ENCODE assay signal across 8 cellular contexts in the genomic region with DNA sequence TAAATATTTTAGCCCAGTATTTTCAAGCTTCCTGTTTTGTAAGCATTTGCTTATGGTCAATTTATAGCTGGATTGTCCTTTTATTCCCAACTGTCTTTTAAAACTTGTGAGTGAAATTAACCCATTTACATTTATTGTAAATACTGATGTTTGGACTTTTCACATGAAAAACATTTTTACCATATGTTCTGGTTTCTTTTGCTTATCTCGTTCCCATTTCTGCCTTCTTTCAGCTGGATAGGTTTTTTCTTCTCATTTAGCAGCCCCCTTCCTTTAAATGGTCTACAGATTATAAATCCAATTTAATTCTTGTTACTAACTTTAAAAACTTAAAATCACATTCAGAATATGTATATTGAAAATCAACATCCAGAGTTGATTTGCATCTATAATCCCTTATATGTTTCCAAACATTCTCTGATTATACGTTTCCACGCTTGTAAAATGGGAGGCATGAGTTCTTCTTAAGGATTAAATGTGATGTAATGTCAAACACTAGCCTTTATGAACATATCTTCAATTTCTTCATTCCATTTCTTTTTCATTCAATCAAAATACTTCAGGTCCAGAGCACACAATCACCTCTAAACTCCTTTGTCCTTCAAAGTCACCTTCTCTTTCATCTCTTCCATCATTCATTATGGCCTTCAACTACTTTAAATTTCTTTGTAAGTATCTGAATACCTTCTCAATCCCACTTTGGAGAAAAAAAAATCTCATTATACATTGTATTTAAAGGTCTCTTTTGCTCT. TPM values are rescaled to one million over a fixed set of nuclear protein-coding genes. Genes with fewer than 3 reads are reported as not detected.
DNase-seq lines count a peak whose midpoint lies in the region; ATAC-seq and TF ChIP-seq lines count a peak whose summit lies in the region.

No MANE protein-coding gene starts in this region.

- peaks cover 0 to 8% of the 10 kb centered on the region in 2 donors for H3K27me3 Mint-ChIP-seq in natural killer cell treated with Interleukin-12 subunit alpha and Interleukin-12 subunit beta and Interleukin-15 and Interleukin-18, amount 100 ng/mL, for 72 hours

- peak overlapping the region; percentile 70 for H2AFZ ChIP-seq in Karpas-422 (ENCODE audit: low read length)
- H2AFZ ChIP-seq in mammary epithelial cell (ENCODE audit: low read depth, low read length) = peak overlapping the region; percentile 80

- POLR2A ChIA-PET in AG04450 (lab: Yijun Ruan, JAX) = interaction anchor here (1.1 to 2.2 kb wide), 6 partner anchors 14 to 122 kb away, joined by 3 to 11 read pairs (median 5); no protein-coding TSS in a partner anchor

- H3K27ac ChIP-seq in AG04450 (ENCODE audit: low read depth, low read length) (peak overlapping the region; percentile 100), Karpas-422 (ENCODE audit: low read length) (peak overlapping the region; percentile 90), mammary epithelial cell (ENCODE audit: insufficient read depth, low read depth, low read length) (peak overlapping the region; percentile 98)

- H3K27me3 ChIP-seq in AG04450 (ENCODE audit: control insufficient read depth, insufficient read depth, low read length) (no peaks in the 10 kb centered on the region), Karpas-422 (ENCODE audit: low read length) (no peaks in the 10 kb centered on the region), mammary epithelial cell (ENCODE audit: insufficient read depth, low read length) (no peaks in the 10 kb centered on the region)

- TF ChIP-seq CTCF in AG04450 (IDR thresholded peaks at IDR 0.05; ENCODE audit: low read depth, low read length) = no peak
- TF ChIP-seq CTCF in mammary epithelial cell (conservative IDR thresholded peaks at IDR 0.05 in 1 of 2, IDR thresholded peaks at IDR 0.05 in 1 of 2; ENCODE audit: extremely low read depth in 1 of 2, insufficient read depth in 1 of 2, low read depth in 1 of 2, low read length in 2 of 2) = no peak

- H3K4me3 ChIP-seq in AG04450 (ENCODE audit: low read depth, low read length) (no peak overlapping the region), Karpas-422 (ENCODE audit: low read length) (peak overlapping the region; percentile 15), mammary epithelial cell (replicated peaks in 1 of 3; ENCODE audit: insufficient read depth in 1 of 3, low read depth in 2 of 3, low read length in 3 of 3) (peak overlapping the region in 1 of 3 experiments; percentile 12)

- 82% methylated on average over 3 of the region's 3 CpGs for WGBS in mammary epithelial cell (ENCODE audit: low coverage, missing lambda C conversion rate)

- dilution Hi-C loops in mammary epithelial cell (cut with HindIII; ENCODE audit: low sequenced_read_pairs) = loop anchor here (5.0 kb wide), 1 partner anchor 38 kb away; no protein-coding TSS in a partner anchor

- H3K36me3 ChIP-seq in Karpas-422 (ENCODE audit: insufficient read depth, low read length) (peaks cover 28% of the 10 kb centered on the region), mammary epithelial cell (ENCODE audit: insufficient read depth, low read length) (peaks cover 4% of the 10 kb centered on the region)

- H3K4me1 ChIP-seq in Karpas-422 (ENCODE audit: low read length) (peaks cover 32% of the 10 kb centered on the region), mammary epithelial cell (ENCODE audit: insufficient read depth, low read length) (peaks cover 16% of the 10 kb centered on the region)

- DNase-seq in AG04450 (ENCODE audit: low read depth, low spot score) (no peak), Karpas-422 (peak; percentile 51), mammary epithelial cell (no peak)
- no peak for DNase-seq in natural killer cell treated with Interleukin-12 subunit alpha and Interleukin-12 subunit beta and Interleukin-15 and Interleukin-18, amount 100 ng/mL, for 72 hours (ENCODE audit: low spot score)
- no peak for DNase-seq in effector CD4-positive, alpha-beta T cell
- no peak for DNase-seq in activated CD8-positive, alpha-beta memory T cell treated with anti-CD3 and anti-CD28 coated beads, Interleukin-2, amount 50 U/mL, for 48 hours
- no peak for DNase-seq in stimulated activated CD4-positive, alpha-beta T cell treated with anti-CD3 and anti-CD28 coated beads, Interleukin-1b, Interleukin-23, amount 100 ng/mL, for 48 hours

- peak overlapping the region; percentile 90 for H3K4me3 Mint-ChIP-seq in natural killer cell treated with Interleukin-12 subunit alpha and Interleukin-12 subunit beta and Interleukin-15 and Interleukin-18, amount 100 ng/mL, for 72 hours

- H3K9me3 Mint-ChIP-seq in natural killer cell treated with Interleukin-12 subunit alpha and Interleukin-12 subunit beta and Interleukin-15 and Interleukin-18, amount 100 ng/mL, for 72 hours = peaks cover 4% of the 10 kb centered on the region

- intact Hi-C loops in mammary epithelial cell (cut with micrococcal nuclease) = loop anchor here (2.0 to 10.0 kb wide), 4 partner anchors 123 to 245 kb away; a partner anchor contains a TSS

- H3K36me3 Mint-ChIP-seq in natural killer cell treated with Interleukin-12 subunit alpha and Interleukin-12 subunit beta and Interleukin-15 and Interleukin-18, amount 100 ng/mL, for 72 hours = peaks cover 34% of the 10 kb centered on the region

- H4K20me1 ChIP-seq in Karpas-422 (ENCODE audit: insufficient read depth, low read depth, low read length) = peaks cover 10% of the 10 kb centered on the region; the same call in 1 of the 2 replicates
- H4K20me1 ChIP-seq in mammary epithelial cell (ENCODE audit: insufficient read depth, low read length) = no peaks in the 10 kb centered on the region

- BruUV-seq in mammary epithelial cell (replicated peaks; lab: Mats Ljungman, UMichigan) = no TSS peak

- H3K4me1 Mint-ChIP-seq in natural killer cell treated with Interleukin-12 subunit alpha and Interleukin-12 subunit beta and Interleukin-15 and Interleukin-18, amount 100 ng/mL, for 72 hours (ENCODE audit: low read depth in 2 of 2) = peaks cover 31 to 41% of the 10 kb centered on the region in 2 donors

- in situ Hi-C loops in mammary epithelial cell (cut with MboI; ENCODE audit: low sequenced_read_pairs in 2 of 2) = no loop called here

- H3K79me2 ChIP-seq in Karpas-422 (ENCODE audit: low read length) (peaks cover 33% of the 10 kb centered on the region), mammary epithelial cell (ENCODE audit: insufficient read depth, low read length) (peaks cover 33% of the 10 kb centered on the region)

- H3K4me2 ChIP-seq in Karpas-422 (ENCODE audit: low read depth, low read length, poor library complexity, severe bottlenecking) (no peak overlapping the region), mammary epithelial cell (ENCODE audit: insufficient read depth, low read depth, low read length) (peak overlapping the region; percentile 98)

- no peaks in the 10 kb centered on the region for H3K9me2 ChIP-seq in Karpas-422 (replicated peaks; ENCODE audit: insufficient read depth, low read length)

- H3K9ac ChIP-seq in Karpas-422 (ENCODE audit: low read length) (no peak overlapping the region), mammary epithelial cell (ENCODE audit: insufficient read depth, low read length) (no peak overlapping the region)

- no peak for ATAC-seq in natural killer cell treated with Interleukin-12 subunit alpha and Interleukin-12 subunit beta and Interleukin-15 and Interleukin-18, amount 100 ng/mL, for 72 hours
- ATAC-seq in GM18861 (IDR thresholded peaks at IDR 0.05; ENCODE audit: unreplicated experiment) = no peak

- H3K27ac Mint-ChIP-seq in natural killer cell treated with Interleukin-12 subunit alpha and Interleukin-12 subunit beta and Interleukin-15 and Interleukin-18, amount 100 ng/mL, for 72 hours = peak overlapping the region; percentile 97 to 100

- H3K9me3 ChIP-seq in AG04450 (ENCODE audit: control insufficient read depth, insufficient read depth, low read length) = peaks cover 3% of the 10 kb centered on the region; the same call in 1 of the 2 replicates
- peaks cover 28% of the 10 kb centered on the region for H3K9me3 ChIP-seq in Karpas-422 (ENCODE audit: low read length)
- H3K9me3 ChIP-seq in mammary epithelial cell (replicated peaks; ENCODE audit: insufficient read depth, low read length) = peaks cover 6% of the 10 kb centered on the region

- CTCF ChIA-PET in AG04450 (lab: Charles Lee) (interaction anchor here (1.0 to 1.4 kb wide), 2 partner anchors 219 to 324 kb away, joined by 3 to 9 read pairs; no protein-coding TSS in a partner anchor), mammary epithelial cell (lab: Charles Lee; ENCODE audit: low non-redundant PET) (interaction anchor here (0.7 kb wide), 1 partner anchor 45 kb away, joined by 4 read pairs; no protein-coding TSS in a partner anchor)

RNA-seq across cellular contexts. Expression of a gene that starts 1.1 kb away (rescaled TPM):
- polyA plus RNA-seq in AG04450 (2011; rRNA removed) = 24.2 and 33.0 TPM in 2 replicates
- 47.3 and 55.9 TPM in 2 replicates for polyA minus RNA-seq in AG04450 (2011; rRNA and poly(A)+ RNA removed)
- total RNA-seq in Karpas-422 (2014; rRNA removed; shearing (Covaris generic); ENCODE audit: low replicate concordance) = 114 and 154 TPM in 2 replicates
- 10 to 100 TPM; 20.0 to 29.5 TPM for total RNA-seq in mammary epithelial cell
- 15.4 TPM for polyA plus RNA-seq in mammary epithelial cell
- 22.5 TPM for polyA minus RNA-seq in mammary epithelial cell
- total RNA-seq in natural killer cell treated with Interleukin-12 subunit alpha and Interleukin-12 subunit beta and Interleukin-15 and Interleukin-18, amount 100 ng/mL, for 72 hours = 10 to 100 TPM; 44.6 to 74.3 TPM
